2 cellular contexts compared by ENCODE assay signal in the genomic region with DNA sequence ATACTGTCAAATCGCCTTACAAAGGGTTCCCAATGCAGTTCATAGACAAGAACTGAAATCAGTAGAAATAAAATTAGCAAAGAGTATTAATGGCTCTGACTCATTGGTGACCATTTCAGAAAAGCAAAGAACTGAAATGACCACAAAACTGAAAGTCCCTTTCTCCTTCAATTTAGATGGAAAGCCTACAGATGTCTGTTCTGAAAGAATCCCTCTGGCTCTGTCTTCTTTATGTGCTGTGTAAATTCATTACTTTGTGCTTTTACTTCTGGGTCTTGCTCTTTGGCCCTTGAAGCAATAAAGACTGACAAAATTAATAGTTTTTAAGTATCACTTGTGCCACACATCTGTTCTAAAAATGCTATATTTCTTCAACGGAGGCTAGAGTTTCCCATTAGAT.
TF ChIP-seq lines count a peak whose summit lies in the region.

No MANE protein-coding gene starts in this region.

TF ChIP-seq in IMR-90, 13 proteins besides CTCF, POLR2A, EP300 and RAD21:
- TF ChIP-seq, protein P1, sequence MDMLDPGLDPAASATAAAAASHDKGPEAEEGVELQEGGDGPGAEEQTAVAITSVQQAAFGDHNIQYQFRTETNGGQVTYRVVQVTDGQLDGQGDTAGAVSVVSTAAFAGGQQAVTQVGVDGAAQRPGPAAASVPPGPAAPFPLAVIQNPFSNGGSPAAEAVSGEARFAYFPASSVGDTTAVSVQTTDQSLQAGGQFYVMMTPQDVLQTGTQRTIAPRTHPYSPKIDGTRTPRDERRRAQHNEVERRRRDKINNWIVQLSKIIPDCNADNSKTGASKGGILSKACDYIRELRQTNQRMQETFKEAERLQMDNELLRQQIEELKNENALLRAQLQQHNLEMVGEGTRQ (IDR thresholded peaks at IDR 0.05; ENCODE audit: low read depth, low read length): no peak
- TF ChIP-seq MAZ (IDR thresholded peaks at IDR 0.05; ENCODE audit: borderline replicate concordance, low read depth, low read length) (no peak), CEBPB (IDR thresholded peaks at IDR 0.05; ENCODE audit: low read depth, low read length) (no peak), FOS (IDR thresholded peaks at IDR 0.05; ENCODE audit: low read depth, low read length) (no peak), RCOR1 (IDR thresholded peaks at IDR 0.05; ENCODE audit: insufficient replicate concordance, low read length) (no peak), SMC3 (IDR thresholded peaks at IDR 0.05; ENCODE audit: low read depth, low read length) (no peak), NFE2L2 (IDR thresholded peaks at IDR 0.05; ENCODE audit: low read depth, low read length) (no peak), BHLHE40 (IDR thresholded peaks at IDR 0.05; ENCODE audit: low read depth, low read length) (no peak), MXI1 (IDR thresholded peaks at IDR 0.05; ENCODE audit: borderline replicate concordance, low read depth, low read length) (no peak), RFX5 (IDR thresholded peaks at IDR 0.05; ENCODE audit: low read depth, low read length) (no peak), MAFK (IDR thresholded peaks at IDR 0.05; ENCODE audit: low read depth, low read length) (no peak)
- TF ChIP-seq, protein P2, sequence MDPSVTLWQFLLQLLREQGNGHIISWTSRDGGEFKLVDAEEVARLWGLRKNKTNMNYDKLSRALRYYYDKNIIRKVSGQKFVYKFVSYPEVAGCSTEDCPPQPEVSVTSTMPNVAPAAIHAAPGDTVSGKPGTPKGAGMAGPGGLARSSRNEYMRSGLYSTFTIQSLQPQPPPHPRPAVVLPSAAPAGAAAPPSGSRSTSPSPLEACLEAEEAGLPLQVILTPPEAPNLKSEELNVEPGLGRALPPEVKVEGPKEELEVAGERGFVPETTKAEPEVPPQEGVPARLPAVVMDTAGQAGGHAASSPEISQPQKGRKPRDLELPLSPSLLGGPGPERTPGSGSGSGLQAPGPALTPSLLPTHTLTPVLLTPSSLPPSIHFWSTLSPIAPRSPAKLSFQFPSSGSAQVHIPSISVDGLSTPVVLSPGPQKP (IDR thresholded peaks at IDR 0.05; ENCODE audit: borderline replicate concordance, low read depth, low read length): no peak

TF ChIP-seq in SK-N-SH treated with all-trans-retinoic acid at 6 μM for 48 hours, 23 proteins besides CTCF, POLR2A, EP300 and RAD21 (continued from another document):
- TF ChIP-seq, protein P3, sequence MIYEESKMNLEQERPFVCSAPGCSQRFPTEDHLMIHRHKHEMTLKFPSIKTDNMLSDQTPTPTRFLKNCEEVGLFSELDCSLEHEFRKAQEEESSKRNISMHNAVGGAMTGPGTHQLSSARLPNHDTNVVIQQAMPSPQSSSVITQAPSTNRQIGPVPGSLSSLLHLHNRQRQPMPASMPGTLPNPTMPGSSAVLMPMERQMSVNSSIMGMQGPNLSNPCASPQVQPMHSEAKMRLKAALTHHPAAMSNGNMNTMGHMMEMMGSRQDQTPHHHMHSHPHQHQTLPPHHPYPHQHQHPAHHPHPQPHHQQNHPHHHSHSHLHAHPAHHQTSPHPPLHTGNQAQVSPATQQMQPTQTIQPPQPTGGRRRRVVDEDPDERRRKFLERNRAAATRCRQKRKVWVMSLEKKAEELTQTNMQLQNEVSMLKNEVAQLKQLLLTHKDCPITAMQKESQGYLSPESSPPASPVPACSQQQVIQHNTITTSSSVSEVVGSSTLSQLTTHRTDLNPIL (CRISPR knock-in tag; IDR thresholded peaks at IDR 0.05; ENCODE audit: low read depth): no peak
- TF ChIP-seq ZFP3 (CRISPR knock-in tag; IDR thresholded peaks at IDR 0.05): no peak
- peak; percentile 99 for TF ChIP-seq TOX (CRISPR knock-in tag; IDR thresholded peaks at IDR 0.05; ENCODE audit: borderline replicate concordance)
- TF ChIP-seq, protein P4, sequence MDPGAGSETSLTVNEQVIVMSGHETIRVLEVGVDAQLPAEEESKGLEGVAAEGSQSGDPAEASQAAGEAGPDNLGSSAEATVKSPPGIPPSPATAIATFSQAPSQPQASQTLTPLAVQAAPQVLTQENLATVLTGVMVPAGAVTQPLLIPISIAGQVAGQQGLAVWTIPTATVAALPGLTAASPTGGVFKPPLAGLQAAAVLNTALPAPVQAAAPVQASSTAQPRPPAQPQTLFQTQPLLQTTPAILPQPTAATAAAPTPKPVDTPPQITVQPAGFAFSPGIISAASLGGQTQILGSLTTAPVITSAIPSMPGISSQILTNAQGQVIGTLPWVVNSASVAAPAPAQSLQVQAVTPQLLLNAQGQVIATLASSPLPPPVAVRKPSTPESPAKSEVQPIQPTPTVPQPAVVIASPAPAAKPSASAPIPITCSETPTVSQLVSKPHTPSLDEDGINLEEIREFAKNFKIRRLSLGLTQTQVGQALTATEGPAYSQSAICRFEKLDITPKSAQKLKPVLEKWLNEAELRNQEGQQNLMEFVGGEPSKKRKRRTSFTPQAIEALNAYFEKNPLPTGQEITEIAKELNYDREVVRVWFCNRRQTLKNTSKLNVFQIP (CRISPR knock-in tag; IDR thresholded peaks at IDR 0.05; ENCODE audit: borderline replicate concordance, low read depth): peak; percentile 29; the same call in 1 of the 2 replicates
- TF ChIP-seq ZC3H10 (CRISPR knock-in tag; IDR thresholded peaks at IDR 0.05): peak; percentile 88
- peak; percentile 86; the same call in 1 of the 2 replicates for TF ChIP-seq RARB (CRISPR knock-in tag; IDR thresholded peaks at IDR 0.05)
- 0 out of 2 replicates have a peak, but pooled peaks have one; percentile 22 for TF ChIP-seq OSR1 (CRISPR knock-in tag; IDR thresholded peaks at IDR 0.05)
